ENCODE assay signal across 8 cellular contexts in the genomic region with DNA sequence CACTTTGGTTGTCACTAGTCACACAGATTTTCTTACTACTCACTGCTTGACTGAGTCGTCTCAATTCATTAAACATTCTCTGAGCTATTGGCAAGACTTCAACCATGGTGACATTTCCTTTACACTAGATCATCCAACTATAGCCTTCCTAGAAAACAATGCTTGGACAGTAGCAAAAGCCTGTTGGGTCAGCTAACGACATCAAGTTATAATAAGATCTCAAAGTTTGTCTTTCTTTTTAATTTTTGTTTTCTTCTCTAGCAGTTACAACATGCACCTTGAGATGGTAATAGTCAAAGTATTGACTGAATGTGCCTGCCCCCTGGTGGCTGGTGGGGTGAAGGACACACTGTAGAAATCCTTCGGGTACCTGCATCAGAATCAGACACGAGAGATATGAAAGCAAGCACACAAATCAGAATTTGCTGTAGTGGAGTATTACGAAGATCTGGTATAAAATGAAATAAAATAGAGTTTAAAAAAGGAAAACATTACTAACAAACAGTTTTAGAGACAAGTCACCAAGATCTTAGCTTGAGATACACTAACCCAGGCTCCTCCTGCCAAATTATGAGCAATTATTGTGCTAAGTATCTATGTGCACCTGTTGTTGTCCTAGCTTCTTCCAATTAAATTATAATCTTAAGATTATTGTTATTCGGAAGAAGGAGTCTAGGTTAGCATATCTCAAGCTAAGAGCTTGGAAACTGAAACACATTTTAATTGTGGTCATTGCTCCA.
DNase-seq lines count a peak whose midpoint lies in the region; ATAC-seq and TF ChIP-seq lines count a peak whose summit lies in the region.

No MANE protein-coding gene starts in this region.

- no peak overlapping the region for H2AFZ ChIP-seq in trophoblast cell (ENCODE audit: insufficient read depth, low read length, poor library complexity)

- ATAC-seq in GM21381 (IDR thresholded peaks at IDR 0.05; ENCODE audit: unreplicated experiment): peak; percentile 89
- ATAC-seq in RWPE2 (ENCODE audit: low read depth): peak; percentile 73; the same call in 2 of the 3 replicates
- peak; percentile 92 for ATAC-seq in upper lobe of right lung

- peaks cover 4% of the 10 kb centered on the region; the same call in 1 of the 2 replicates for H3K4me1 ChIP-seq in DOHH2 (ENCODE audit: control insufficient read depth, low read length)
- H3K4me1 ChIP-seq in RWPE2 (ENCODE audit: insufficient read depth, poor library complexity, severe bottlenecking): no peaks in the 10 kb centered on the region
- H3K4me1 ChIP-seq in trophoblast cell (ENCODE audit: control insufficient read depth in 1 of 2, insufficient read depth in 2 of 2, low read length in 2 of 2): peaks cover 4% of the 10 kb centered on the region in 2 experiments
- peaks cover 6% of the 10 kb centered on the region for H3K4me1 ChIP-seq in upper lobe of right lung

- no peak overlapping the region for H3K4ac ChIP-seq in trophoblast cell (ENCODE audit: low read depth, low read length)

- no peak overlapping the region for H2AK5ac ChIP-seq in trophoblast cell (ENCODE audit: low read length)

- H3K27ac ChIP-seq in DOHH2 (ENCODE audit: low read depth, low read length): no peak overlapping the region
- no peak overlapping the region for H3K27ac ChIP-seq in RWPE2 (ENCODE audit: poor library complexity, severe bottlenecking)
- no peak overlapping the region for H3K27ac ChIP-seq in trophoblast cell (ENCODE audit: low read depth, low read length)
- H3K27ac ChIP-seq in upper lobe of right lung: no peak overlapping the region

- no peaks in the 10 kb centered on the region for H3K79me1 ChIP-seq in trophoblast cell (ENCODE audit: low read length)

- H3F3A ChIP-seq in DOHH2 (ENCODE audit: control insufficient read depth, insufficient read depth): no peaks in the 10 kb centered on the region

- no peaks in the 10 kb centered on the region for H3K9me3 ChIP-seq in DOHH2 (ENCODE audit: control insufficient read depth, insufficient read depth, low read length)
- no peaks in the 10 kb centered on the region for H3K9me3 ChIP-seq in RWPE2 (ENCODE audit: severe bottlenecking)
- no peaks in the 10 kb centered on the region for H3K9me3 ChIP-seq in trophoblast cell (ENCODE audit: insufficient read depth, low read depth, low read length)
- no peaks in the 10 kb centered on the region for H3K9me3 ChIP-seq in upper lobe of right lung

- no peak overlapping the region for H3K4me2 ChIP-seq in DOHH2 (ENCODE audit: low read length)
- H3K4me2 ChIP-seq in trophoblast cell (ENCODE audit: low read length): no peak overlapping the region

- TF ChIP-seq CTCF in DOHH2 (IDR thresholded peaks at IDR 0.05; ENCODE audit: low read depth, low read length, poor library complexity, severe bottlenecking) (peak; percentile 98), RWPE2 (IDR thresholded peaks at IDR 0.05; ENCODE audit: poor library complexity, severe bottlenecking) (peak; percentile 97), upper lobe of right lung (IDR thresholded peaks at IDR 0.05) (peak; percentile 99)

- WGBS in trophoblast cell (ENCODE audit: extremely low coverage, insufficient coverage, insufficient read length): no CpG with 5 or more reads among the region's 6 CpGs

- H3K79me2 ChIP-seq in DOHH2 (ENCODE audit: control insufficient read depth, low read length) (no peaks in the 10 kb centered on the region), trophoblast cell (ENCODE audit: control insufficient read depth, insufficient read depth, low read length, poor library complexity) (no peaks in the 10 kb centered on the region)

- H4K8ac ChIP-seq in trophoblast cell (ENCODE audit: low read depth, low read length): no peak overlapping the region

- H2BK5ac ChIP-seq in trophoblast cell (ENCODE audit: low read depth, low read length, poor library complexity): no peak overlapping the region

- intact Hi-C loops in upper lobe of right lung (cut with DNase I): no loop called here

- H3K23ac ChIP-seq in trophoblast cell (ENCODE audit: low read length): no peak overlapping the region

- H3K27me3 ChIP-seq in DOHH2 (ENCODE audit: control insufficient read depth, low read length) (0 out of 2 replicates have a peak, but pooled peaks cover 3% of the 10 kb centered on the region), RWPE2 (ENCODE audit: insufficient read depth, poor library complexity, severe bottlenecking) (no peaks in the 10 kb centered on the region), trophoblast cell (ENCODE audit: insufficient read depth, low read length) (no peaks in the 10 kb centered on the region), upper lobe of right lung (no peaks in the 10 kb centered on the region)

- no peaks in the 10 kb centered on the region for H3K9me2 ChIP-seq in DOHH2 (replicated peaks; ENCODE audit: control insufficient read depth, low read length)

- H3K18ac ChIP-seq in trophoblast cell (ENCODE audit: low read length): no peak overlapping the region

- no peak overlapping the region for H2BK12ac ChIP-seq in trophoblast cell (ENCODE audit: low read length)

- peaks cover 9% of the 10 kb centered on the region; the same call in 1 of the 2 replicates for H4K20me1 ChIP-seq in DOHH2 (ENCODE audit: control insufficient read depth, insufficient read depth, low read depth, low read length)

- no peak overlapping the region for H2BK120ac ChIP-seq in trophoblast cell (ENCODE audit: insufficient read depth, low read length, poor library complexity)

- H4K91ac ChIP-seq in trophoblast cell (ENCODE audit: low read depth, low read length): no peak overlapping the region

- H3K4me3 ChIP-seq in DOHH2 (ENCODE audit: low read length): no peak overlapping the region
- no peak overlapping the region for H3K4me3 ChIP-seq in RWPE2 (ENCODE audit: severe bottlenecking)
- H3K4me3 ChIP-seq in trophoblast cell (ENCODE audit: low read depth, low read length): no peak overlapping the region
- no peak overlapping the region for H3K4me3 ChIP-seq in upper lobe of right lung

- H3K36me3 ChIP-seq in DOHH2 (ENCODE audit: control insufficient read depth, low read length) (no peaks in the 10 kb centered on the region), RWPE2 (ENCODE audit: low read depth) (no peaks in the 10 kb centered on the region), trophoblast cell (ENCODE audit: control insufficient read depth in 1 of 2, insufficient read depth in 2 of 2, low read length in 2 of 2) (no peaks in the 10 kb centered on the region), upper lobe of right lung (no peaks in the 10 kb centered on the region)

- DNase-seq in HPDE6-E6E7 (ENCODE audit: extremely low spot score) (peak; percentile 37), RWPE2 (ENCODE audit: low spot score) (no peak), globus pallidus (ENCODE audit: low spot score) (peak; percentile 41), trophoblast cell (peak; percentile 42 to 92), upper lobe of right lung (peak; percentile 81)
- peak; percentile 44 for DNase-seq in activated effector memory CD4-positive, alpha-beta T cell treated with Interleukin-2 at 50 U/mL for 16 hours

- no peak overlapping the region for H3K14ac ChIP-seq in trophoblast cell (ENCODE audit: low read length)

- no peak overlapping the region for H3K9ac ChIP-seq in trophoblast cell (ENCODE audit: low read length)

- no peak overlapping the region for H4K12ac ChIP-seq in trophoblast cell (ENCODE audit: low read depth, low read length)
